ENCODE assay signal across 10 cellular contexts in genomic region chr2:161570424-161571050, GRCh38. TPM values are rescaled to one million over a fixed set of nuclear protein-coding genes. Genes with fewer than 3 reads are reported as not detected.
DNase-seq lines count a peak whose midpoint lies in the region; ATAC-seq and TF ChIP-seq lines count a peak whose summit lies in the region.
"Had no signal": no experiment of that assay in that cellular context is flagged by ENCODE, and none has a peak within 500 bp of the region (broad histone marks: within the 10 kb centered on the region; RNA-seq: fewer than 3 reads in every experiment).

No MANE protein-coding gene starts in this region.

- ATAC-seq in HG03521 (IDR thresholded peaks at IDR 0.05; ENCODE audit: unreplicated experiment), result no peak
- ATAC-seq in gastrocnemius medialis, result no peak
- no peak for ATAC-seq in sciatic nerve

- H3K36me3 ChIP-seq in H7 (replicated peaks; ENCODE audit: control insufficient read depth, insufficient read depth, low read length), result no peaks in the 10 kb centered on the region
- no peaks in the 10 kb centered on the region for H3K36me3 ChIP-seq in gastrocnemius medialis

- no peak for TF ChIP-seq CTCF in gastrocnemius medialis (IDR thresholded peaks at IDR 0.05 in 4 of 5, conservative IDR thresholded peaks at IDR 0.05 in 1 of 5)

- peak; percentile 39 for DNase-seq in ELR (ENCODE audit: low read depth)
- peak; percentile 27 for DNase-seq in H7
- peak; percentile 33 for DNase-seq in SK-MEL-5 (ENCODE audit: low read depth, low spot score)
- DNase-seq in iPS-NIHi7 (ENCODE audit: extremely low spot score), result peak; percentile 34
- no peak for DNase-seq in gastrocnemius medialis
- DNase-seq in sciatic nerve (ENCODE audit: low spot score), result no peak
- DNase-seq in activated CD8-positive, alpha-beta memory T cell treated with anti-CD3 and anti-CD28 coated beads, Interleukin-2, amount 50 U/mL, for 4 hours, result no peak
- DNase-seq: NCI-H748 treated with DMSO at 0.1 percent for 48 hours; stimulated activated CD4-positive, alpha-beta T cell treated with anti-CD3 and anti-CD28 coated beads, Interleukin-2, amount 100 ng/mL, for 24 hours had no signal

- intact Hi-C loops in gastrocnemius medialis (cut with DNase I; ENCODE audit: low total_unique reads) (no loop called here), sciatic nerve (cut with DNase I) (loop anchor here (2.0 kb wide), 1 partner anchor 18 kb away; no protein-coding TSS in a partner anchor)

- in situ Hi-C loops in SK-MEL-5 (cut with HindIII; ENCODE audit: low pct_unique_long_range_greater_than_20kb, low sequenced_read_pairs), result no loop called here
- in situ Hi-C loops in gastrocnemius medialis (cut with MboI; ENCODE audit: low sequenced_read_pairs in 4 of 4), result no loop called here

- TF ChIP-seq POLR2A in gastrocnemius medialis (IDR thresholded peaks at IDR 0.05), result no peak

- H3K4me1 ChIP-seq in gastrocnemius medialis, result no peaks in the 10 kb centered on the region

- H3K27me3 ChIP-seq in H7 (ENCODE audit: control insufficient read depth, insufficient read depth, low read length), result no peaks in the 10 kb centered on the region
- no peaks in the 10 kb centered on the region for H3K27me3 ChIP-seq in gastrocnemius medialis

- H3K4me3 ChIP-seq in H7 (ENCODE audit: insufficient read depth, low read depth, low read length) (no peak overlapping the region), gastrocnemius medialis (no peak overlapping the region)

- H3K9me3 ChIP-seq in gastrocnemius medialis, result no peaks in the 10 kb centered on the region

- H3K27ac ChIP-seq in gastrocnemius medialis, result no peak overlapping the region

RNA-seq across cellular contexts. Expression of gene SLC4A10, which starts 53.7 kb away (rescaled TPM):
- 0.03 and 0.07 TPM in 2 replicates for total RNA-seq in H7 (2014; rRNA removed; shearing (Covaris generic))
- 0.08 TPM in 2 replicates for total RNA-seq in SK-MEL-5 (2014; rRNA removed; shearing (Covaris generic))
- 0.18 TPM in 1 of 2 replicates, not detected in the other for polyA plus RNA-seq in SK-MEL-5 (2015; cell fraction: cytosol; rRNA removed)
- polyA plus RNA-seq in SK-MEL-5 (2015; cell fraction: nucleus; rRNA removed), result 0.15 TPM in 1 of 2 replicates, not detected in the other
- total RNA-seq in gastrocnemius medialis (not detected), sciatic nerve (0.13 TPM)

Comparison
In these comparisons a context has a peak if more than half of its experiments do, and no peak if none do; other contexts are left out.
1. DNase-seq: peak in ELR (single experiment), H7 (single experiment), SK-MEL-5 (single experiment) and iPS-NIHi7 (single experiment); none in gastrocnemius medialis (0 of 2), sciatic nerve (single experiment) and activated CD8-positive, alpha-beta memory T cell treated with anti-CD3 and anti-CD28 coated beads, Interleukin-2, amount 50 U/mL, for 4 hours (single experiment).